20 cellular contexts compared by ENCODE assay signal in the genomic region with DNA sequence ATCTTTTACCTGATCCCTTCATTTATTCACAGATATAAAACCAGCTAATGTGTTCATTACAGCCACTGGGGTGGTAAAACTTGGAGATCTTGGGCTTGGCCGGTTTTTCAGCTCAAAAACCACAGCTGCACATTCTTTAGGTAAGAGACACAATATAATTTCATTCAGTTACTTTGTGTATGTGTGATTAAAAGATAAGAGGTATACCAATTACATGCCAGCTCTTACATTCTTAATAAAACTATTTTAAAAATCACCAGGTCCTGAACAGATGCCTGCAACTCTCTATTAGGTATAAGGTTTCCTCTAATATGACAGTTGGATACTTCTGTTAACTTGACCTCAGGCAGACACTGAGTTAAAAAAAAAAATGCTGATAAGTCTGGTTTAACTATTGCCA.
DNase-seq lines count a peak whose midpoint lies in the region; ATAC-seq, FAIRE-seq and TF ChIP-seq lines count a peak whose summit lies in the region.
"Had no signal": no experiment of that assay in that cellular context is flagged by ENCODE, and none has a peak within 500 bp of the region (broad histone marks: within the 10 kb centered on the region; RNA-seq: fewer than 3 reads in every experiment).

No MANE protein-coding gene starts in this region.

- H3K9me3 Mint-ChIP-seq in HFFc6 = peaks cover 3% of the 10 kb centered on the region; the same call in 1 of the 2 replicates
- H3K9me3 Mint-ChIP-seq in activated T-helper 17 cell treated with anti-CD3 and anti-CD28 coated beads, Interleukin-2, amount 50 U/mL, for 72 hours = no peaks in the 10 kb centered on the region
- H3K9me3 Mint-ChIP-seq in endothelial cell (ENCODE audit: unreplicated experiment) = no peaks in the 10 kb centered on the region
- H3K9me3 Mint-ChIP-seq in effector memory CD8-positive, alpha-beta T cell = no peaks in the 10 kb centered on the region
- H3K9me3 Mint-ChIP-seq: CD8-positive, alpha-beta T cell had no signal

- H3K27ac Mint-ChIP-seq in HFFc6 (peak overlapping the region; percentile 48; the same call in 1 of the 2 replicates), endothelial cell (ENCODE audit: unreplicated experiment) (no peak overlapping the region)
- no peak overlapping the region for H3K27ac Mint-ChIP-seq in activated T-helper 17 cell treated with anti-CD3 and anti-CD28 coated beads, Interleukin-2, amount 50 U/mL, for 72 hours
- H3K27ac Mint-ChIP-seq in effector memory CD8-positive, alpha-beta T cell = no peak overlapping the region
- H3K27ac Mint-ChIP-seq: CD8-positive, alpha-beta T cell had no signal

- no peak for ATAC-seq in activated T-helper 17 cell treated with anti-CD3 and anti-CD28 coated beads, Interleukin-2, amount 50 U/mL, for 72 hours (replicated peaks)
- no peak for ATAC-seq in effector memory CD8-positive, alpha-beta T cell (replicated peaks)
- ATAC-seq: CD8-positive, alpha-beta T cell had no signal

- H3K27me3 ChIP-seq in SK-N-SH (ENCODE audit: insufficient read depth) = no peaks in the 10 kb centered on the region
- no peaks in the 10 kb centered on the region for H3K27me3 ChIP-seq in keratinocyte (ENCODE audit: control insufficient read depth, extremely low read depth, insufficient read depth, low read length)
- H3K27me3 ChIP-seq: BLaER1 treated with 17β-estradiol and CSF1 and Interleukin-3, amounts not matched to agents 10 nM and 100 nM had no signal

- H3K4me1 ChIP-seq in SK-N-SH (ENCODE audit: control insufficient read depth in 1 of 2, insufficient read depth in 2 of 2, low read depth in 1 of 2, low read length in 1 of 2) (peaks cover 26 to 40% of the 10 kb centered on the region in 2 experiments), keratinocyte (ENCODE audit: control insufficient read depth, extremely low read depth, insufficient read depth, low read length) (peaks cover 34% of the 10 kb centered on the region)
- H3K4me1 ChIP-seq: BLaER1 treated with 17β-estradiol and CSF1 and Interleukin-3, amounts not matched to agents 10 nM and 100 nM had no signal

- H3K27ac ChIP-seq in SK-N-SH (ENCODE audit: low read depth in 2 of 2, low read length in 1 of 2) (peak overlapping the region; percentile 55 to 84), keratinocyte (ENCODE audit: control insufficient read depth, insufficient read depth, low read length) (peak overlapping the region; percentile 6)
- H3K27ac ChIP-seq: BLaER1 treated with 17β-estradiol and CSF1 and Interleukin-3, amounts not matched to agents 10 nM and 100 nM; HL-60; PC-9 had no signal

- H3K36me3 Mint-ChIP-seq in HFFc6 (ENCODE audit: low read depth) (peaks cover 31% of the 10 kb centered on the region), endothelial cell (ENCODE audit: low read depth, unreplicated experiment) (no peaks in the 10 kb centered on the region)
- peaks cover 25% of the 10 kb centered on the region for H3K36me3 Mint-ChIP-seq in activated T-helper 17 cell treated with anti-CD3 and anti-CD28 coated beads, Interleukin-2, amount 50 U/mL, for 72 hours (ENCODE audit: low read depth)
- peaks cover 12% of the 10 kb centered on the region for H3K36me3 Mint-ChIP-seq in effector memory CD8-positive, alpha-beta T cell (ENCODE audit: insufficient read depth)

- H2AFZ ChIP-seq in SK-N-SH (ENCODE audit: low read depth) (no peak overlapping the region), keratinocyte (ENCODE audit: control insufficient read depth, low read length) (no peak overlapping the region)
- H2AFZ ChIP-seq: PC-9 had no signal

- peak; percentile 48 for DNase-seq in DMS 273 (lab: John Stamatoyannopoulos, UW; ENCODE audit: unreplicated experiment)
- no peak for DNase-seq in HFFc6
- DNase-seq in SK-N-SH = no peak
- DNase-seq in keratinocyte (ENCODE audit: low read depth, low spot score) = no peak
- no peak for DNase-seq in endothelial cell (ENCODE audit: low spot score)
- DNase-seq in effector memory CD8-positive, alpha-beta T cell = no peak
- DNase-seq in foreskin fibroblast = no peak
- DNase-seq: Calu3; CD8-positive, alpha-beta T cell; DMS79; H7; MM.1S; NCI-H1092; NCI-H146; NCI-H2029 treated with DMSO at 0.1 percent for 48 hours; SW 1271 had no signal

- TF ChIP-seq CTCF in HFFc6 (IDR thresholded peaks at IDR 0.05) (no peak), SK-N-SH (IDR thresholded peaks at IDR 0.05) (no peak), keratinocyte (optimal IDR thresholded peaks at IDR 0.05 in 1 of 3, IDR thresholded peaks at IDR 0.05 in 1 of 3, conservative IDR thresholded peaks at IDR 0.05 in 1 of 3; ENCODE audit: extremely low read depth in 1 of 3, insufficient read depth in 2 of 3, low read length in 3 of 3) (no peak), endothelial cell (IDR thresholded peaks at IDR 0.05; ENCODE audit: unreplicated experiment) (no peak), foreskin fibroblast (IDR thresholded peaks at IDR 0.05; ENCODE audit: low read depth, low read length) (no peak)

- H3K4me3 ChIP-seq in SK-N-SH (ENCODE audit: low read depth in 2 of 2, low read length in 1 of 2) (no peak overlapping the region), keratinocyte (ENCODE audit: control insufficient read depth in 2 of 3, extremely low read depth in 1 of 3, insufficient read depth in 2 of 3, low read depth in 1 of 3, low read length in 3 of 3) (no peak overlapping the region), foreskin fibroblast (ENCODE audit: low read depth in 1 of 2, low read length in 2 of 2) (no peak overlapping the region)
- H3K4me3 ChIP-seq: BLaER1 treated with 17β-estradiol and CSF1 and Interleukin-3, amounts not matched to agents 10 nM and 100 nM; PC-9 had no signal

- peaks cover 52 to 73% of the 10 kb centered on the region in 2 experiments for H3K36me3 ChIP-seq in SK-N-SH (replicated peaks in 1 of 2; ENCODE audit: control insufficient read depth in 1 of 2, insufficient read depth in 2 of 2, low read length in 1 of 2)
- no peaks in the 10 kb centered on the region for H3K36me3 ChIP-seq in keratinocyte (ENCODE audit: control insufficient read depth in 2 of 2, extremely low read depth in 1 of 2, insufficient read depth in 2 of 2, low read length in 2 of 2)

- TF ChIP-seq EP300 in SK-N-SH (IDR thresholded peaks at IDR 0.05; ENCODE audit: borderline replicate concordance in 1 of 2, low read depth in 1 of 2, low read length in 1 of 2) = peak; percentile 35 to 57; a peak in 2 of 4 replicates

- H3K27me3 Mint-ChIP-seq in HFFc6 (ENCODE audit: insufficient read depth) (peaks cover 8% of the 10 kb centered on the region), endothelial cell (ENCODE audit: unreplicated experiment) (peaks cover 1% of the 10 kb centered on the region)
- no peaks in the 10 kb centered on the region for H3K27me3 Mint-ChIP-seq in activated T-helper 17 cell treated with anti-CD3 and anti-CD28 coated beads, Interleukin-2, amount 50 U/mL, for 72 hours
- H3K27me3 Mint-ChIP-seq in effector memory CD8-positive, alpha-beta T cell = no peaks in the 10 kb centered on the region

- H3K4me2 ChIP-seq in SK-N-SH = 0 out of 2 replicates have a peak overlapping the region, but pooled peaks have one; percentile 21
- H3K4me2 ChIP-seq in keratinocyte (ENCODE audit: control insufficient read depth, extremely low read depth, insufficient read depth, low read depth, low read length) = peak overlapping the region; percentile 23
- H3K4me2 ChIP-seq: BLaER1 treated with 17β-estradiol and CSF1 and Interleukin-3, amounts not matched to agents 10 nM and 100 nM; PC-9 had no signal

- TF ChIP-seq RAD21 in SK-N-SH (IDR thresholded peaks at IDR 0.05; ENCODE audit: low read length) = no peak

- H3K9me3 ChIP-seq in SK-N-SH = no peaks in the 10 kb centered on the region
- H3K9me3 ChIP-seq in keratinocyte (ENCODE audit: control insufficient read depth, low read depth, low read length) = no peaks in the 10 kb centered on the region
- H3K9me3 ChIP-seq: BLaER1 treated with 17β-estradiol and CSF1 and Interleukin-3, amounts not matched to agents 10 nM and 100 nM had no signal

- no peaks in the 10 kb centered on the region for H3K9me1 ChIP-seq in keratinocyte (ENCODE audit: control insufficient read depth, extremely low read depth, insufficient read depth, low read length)

- H4K20me1 ChIP-seq in SK-N-SH (ENCODE audit: insufficient read depth) (no peaks in the 10 kb centered on the region), keratinocyte (ENCODE audit: control insufficient read depth, extremely low read depth, insufficient read depth, low read length) (no peaks in the 10 kb centered on the region)

- peaks cover 78% of the 10 kb centered on the region for H3K4me1 Mint-ChIP-seq in HFFc6 (ENCODE audit: low read depth)
- peaks cover 13% of the 10 kb centered on the region for H3K4me1 Mint-ChIP-seq in activated T-helper 17 cell treated with anti-CD3 and anti-CD28 coated beads, Interleukin-2, amount 50 U/mL, for 72 hours
- peaks cover 2% of the 10 kb centered on the region for H3K4me1 Mint-ChIP-seq in endothelial cell (ENCODE audit: unreplicated experiment)
- peaks cover 14 to 28% of the 10 kb centered on the region in 2 donors for H3K4me1 Mint-ChIP-seq in effector memory CD8-positive, alpha-beta T cell (ENCODE audit: low read depth in 2 of 2)

- dilution Hi-C loops in keratinocyte (cut with MboI; ENCODE audit: extremely low pct_ligation_motif_present, low sequenced_read_pairs) = no loop called here

- H3K4me3 Mint-ChIP-seq in HFFc6 (no peak overlapping the region), endothelial cell (ENCODE audit: unreplicated experiment) (no peak overlapping the region)
- no peak overlapping the region for H3K4me3 Mint-ChIP-seq in activated T-helper 17 cell treated with anti-CD3 and anti-CD28 coated beads, Interleukin-2, amount 50 U/mL, for 72 hours
- H3K4me3 Mint-ChIP-seq in effector memory CD8-positive, alpha-beta T cell = no peak overlapping the region
- H3K4me3 Mint-ChIP-seq: CD8-positive, alpha-beta T cell had no signal

- H3F3A ChIP-seq in SK-N-SH (replicated peaks; ENCODE audit: insufficient read depth) = peaks cover 55% of the 10 kb centered on the region

- no peak for FAIRE-seq in keratinocyte (lab: Jason Lieb, UNC)

- POLR2A ChIA-PET in SK-N-SH (lab: Yijun Ruan, JAX) = no interaction called here

- H3K79me2 ChIP-seq in SK-N-SH (ENCODE audit: insufficient read depth) (peaks cover 92% of the 10 kb centered on the region), keratinocyte (ENCODE audit: control insufficient read depth, insufficient read depth, low read length) (no peaks in the 10 kb centered on the region)

- H3K9ac ChIP-seq in SK-N-SH (no peak overlapping the region), keratinocyte (ENCODE audit: control insufficient read depth, extremely low read depth, insufficient read depth, low read length) (no peak overlapping the region)
- H3K9ac ChIP-seq: BLaER1 treated with 17β-estradiol and CSF1 and Interleukin-3, amounts not matched to agents 10 nM and 100 nM had no signal

- WGBS in SK-N-SH (ENCODE audit: low lambda C conversion rate) = 25% methylated on average over 1 of the region's 1 CpG

- CTCF ChIA-PET in SK-N-SH (lab: Yijun Ruan, JAX) = no interaction called here

- H3K9me2 ChIP-seq in SK-N-SH = no peaks in the 10 kb centered on the region

TF ChIP-seq in SK-N-SH, 30 proteins besides CTCF, POLR2A, EP300 and RAD21 (continues in another document):
- TF ChIP-seq SIN3A (IDR thresholded peaks at IDR 0.05; ENCODE audit: borderline replicate concordance, low read depth, low read length) (no peak; the same call in 1 of the 2 replicates), RFX5 (IDR thresholded peaks at IDR 0.05; ENCODE audit: low read length) (no peak), MXI1 (IDR thresholded peaks at IDR 0.05; ENCODE audit: low read depth, low read length) (no peak), TEAD4 (IDR thresholded peaks at IDR 0.05; ENCODE audit: borderline replicate concordance, insufficient read depth) (peak; percentile 67)
